12 cellular contexts compared by ENCODE assay signal in genomic region chr12:52442600-52443061, GRCh38. TPM values are rescaled to one million over a fixed set of nuclear protein-coding genes. Genes with fewer than 3 reads are reported as not detected.
DNase-seq lines count a peak whose midpoint lies in the region; ATAC-seq and TF ChIP-seq lines count a peak whose summit lies in the region.
"Had no signal": no experiment of that assay in that cellular context is flagged by ENCODE, and none has a peak within 500 bp of the region (broad histone marks: within the 10 kb centered on the region; RNA-seq: fewer than 3 reads in every experiment).

No MANE protein-coding gene starts in this region.

- no peaks in the 10 kb centered on the region for H3K36me3 ChIP-seq in body of pancreas (replicated peaks in 1 of 2; ENCODE audit: insufficient read depth in 1 of 2, low read depth in 2 of 2)

- H3K27ac Mint-ChIP-seq in activated CD4-positive, alpha-beta T cell treated with anti-CD3 and anti-CD28 coated beads, Interleukin-2, amount 10 ng/mL, durations not matched to agents 7 days and 5 days, result no peak overlapping the region

- H3K27me3 ChIP-seq in body of pancreas, result no peaks in the 10 kb centered on the region

- TF ChIP-seq POLR2A in body of pancreas (IDR thresholded peaks at IDR 0.05), result no peak

- no peak overlapping the region for H3K4me3 Mint-ChIP-seq in activated CD4-positive, alpha-beta T cell treated with anti-CD3 and anti-CD28 coated beads, Interleukin-2, amount 10 ng/mL, durations not matched to agents 7 days and 5 days

- no peaks in the 10 kb centered on the region for H3K4me1 ChIP-seq in body of pancreas

- 52 to 54% methylated on average over 6 of the region's 6 CpGs for WGBS in body of pancreas, 2 donors

- no peaks in the 10 kb centered on the region for H3K36me3 Mint-ChIP-seq in activated CD4-positive, alpha-beta T cell treated with anti-CD3 and anti-CD28 coated beads, Interleukin-2, amount 10 ng/mL, durations not matched to agents 7 days and 5 days (ENCODE audit: low read depth)

- no peak for TF ChIP-seq CTCF in body of pancreas (IDR thresholded peaks at IDR 0.05)

- no peak overlapping the region for H3K4me3 ChIP-seq in body of pancreas
- H3K4me3 ChIP-seq: lung had no signal

- no peak overlapping the region for H3K27ac ChIP-seq in body of pancreas

- no peaks in the 10 kb centered on the region for H3K4me1 Mint-ChIP-seq in activated CD4-positive, alpha-beta T cell treated with anti-CD3 and anti-CD28 coated beads, Interleukin-2, amount 10 ng/mL, durations not matched to agents 7 days and 5 days

- H3K9me3 Mint-ChIP-seq in activated CD4-positive, alpha-beta T cell treated with anti-CD3 and anti-CD28 coated beads, Interleukin-2, amount 10 ng/mL, durations not matched to agents 7 days and 5 days, result no peaks in the 10 kb centered on the region

- peaks cover 39% of the 10 kb centered on the region for H3K27me3 Mint-ChIP-seq in activated CD4-positive, alpha-beta T cell treated with anti-CD3 and anti-CD28 coated beads, Interleukin-2, amount 10 ng/mL, durations not matched to agents 7 days and 5 days

- POLR2A ChIA-PET in activated CD4-positive, alpha-beta T cell treated with anti-CD3 and anti-CD28 coated beads, Interleukin-2, amount 10 ng/mL, durations not matched to agents 7 days and 5 days (lab: Charles Lee), result no interaction called here

- intact Hi-C loops in body of pancreas (cut with DNase I), result no loop called here

- ATAC-seq in body of pancreas, result peak; percentile 28
- ATAC-seq in GM18873 (IDR thresholded peaks at IDR 0.05; ENCODE audit: low FRiP score, unreplicated experiment), result no peak

- H3K9me3 ChIP-seq in body of pancreas, result no peaks in the 10 kb centered on the region

- CTCF ChIA-PET in activated CD4-positive, alpha-beta T cell treated with anti-CD3 and anti-CD28 coated beads, Interleukin-2, amount 10 ng/mL, durations not matched to agents 7 days and 5 days (lab: Charles Lee), result no interaction called here

- DNase-seq in AG08396 (ENCODE audit: low spot score) (peak; percentile 39), HK-2 (ENCODE audit: unreplicated experiment) (peak; percentile 50), body of pancreas (peak; percentile 20 to 48 (median 34)), islet precursor cell (peak; percentile 97), germinal center (ENCODE audit: low spot score) (no peak), SIG-M5 (lab: John Stamatoyannopoulos, UW) (no peak)
- no peak for DNase-seq in activated CD4-positive, alpha-beta T cell treated with anti-CD3 and anti-CD28 coated beads, Interleukin-2, amount 10 ng/mL, durations not matched to agents 7 days and 5 days
- DNase-seq: NCI-H187 had no signal

RNA-seq across cellular contexts. Expression of gene KRT75, which starts 8.5 kb away (rescaled TPM):
- total RNA-seq in body of pancreas, result not detected
- not detected for total RNA-seq in activated CD4-positive, alpha-beta T cell treated with anti-CD3 and anti-CD28 coated beads, Interleukin-2, amount 10 ng/mL, durations not matched to agents 7 days and 5 days
- total RNA-seq: dermis microvascular lymphatic vessel endothelial cell, lung, temporal lobe had no signal

RNA-seq across cellular contexts. Expression of gene KRT6B, which starts 9.3 kb away (rescaled TPM):
- total RNA-seq in body of pancreas, result not detected
- not detected for total RNA-seq in activated CD4-positive, alpha-beta T cell treated with anti-CD3 and anti-CD28 coated beads, Interleukin-2, amount 10 ng/mL, durations not matched to agents 7 days and 5 days
- total RNA-seq: dermis microvascular lymphatic vessel endothelial cell had no signal

RNA-seq across cellular contexts. Expression of gene KRT6C, which starts 31.0 kb away (rescaled TPM):
- not detected for total RNA-seq in body of pancreas
- not detected for total RNA-seq in activated CD4-positive, alpha-beta T cell treated with anti-CD3 and anti-CD28 coated beads, Interleukin-2, amount 10 ng/mL, durations not matched to agents 7 days and 5 days
- total RNA-seq: dermis microvascular lymphatic vessel endothelial cell, lung, temporal lobe had no signal

RNA-seq across cellular contexts. Expression of gene KRT82, which starts 36.5 kb away (rescaled TPM):
- total RNA-seq in body of pancreas, result not detected
- not detected for total RNA-seq in activated CD4-positive, alpha-beta T cell treated with anti-CD3 and anti-CD28 coated beads, Interleukin-2, amount 10 ng/mL, durations not matched to agents 7 days and 5 days
- total RNA-seq: dermis microvascular lymphatic vessel endothelial cell, lung, temporal lobe had no signal

RNA-seq across cellular contexts. Expression of gene KRT6A, which starts 50.4 kb away (rescaled TPM):
- total RNA-seq in body of pancreas, result not detected
- not detected for total RNA-seq in activated CD4-positive, alpha-beta T cell treated with anti-CD3 and anti-CD28 coated beads, Interleukin-2, amount 10 ng/mL, durations not matched to agents 7 days and 5 days
- total RNA-seq: dermis microvascular lymphatic vessel endothelial cell, temporal lobe had no signal

Comparison
In these comparisons a context has a peak if more than half of its experiments do, and no peak if none do; other contexts are left out.
1. DNase-seq: peak in AG08396 (single experiment), HK-2 (single experiment), body of pancreas (4 of 4) and islet precursor cell (single experiment); none in germinal center (single experiment), SIG-M5 (single experiment) and activated CD4-positive, alpha-beta T cell treated with anti-CD3 and anti-CD28 coated beads, Interleukin-2, amount 10 ng/mL, durations not matched to agents 7 days and 5 days (single experiment).